In genomic region chr15:58065011-58065444, GRCh38 we compare ENCODE assay signal across 10 cellular contexts. TPM values are rescaled to one million over a fixed set of nuclear protein-coding genes. Genes with fewer than 3 reads are reported as not detected.
DNase-seq lines count a peak whose midpoint lies in the region; ATAC-seq, FAIRE-seq and TF ChIP-seq lines count a peak whose summit lies in the region.
"Had no signal": no experiment of that assay in that cellular context is flagged by ENCODE, and none has a peak within 500 bp of the region (broad histone marks: within the 10 kb centered on the region; RNA-seq: fewer than 3 reads in every experiment).

No MANE protein-coding gene starts in this region.

- H3K4me3 Mint-ChIP-seq in glutamatergic neuron (ENCODE audit: unreplicated experiment), result no peak overlapping the region
- H3K4me3 Mint-ChIP-seq in nephron progenitor cell, result peak overlapping the region; percentile 85
- peak overlapping the region in 1 of 2 donors; percentile 64 for H3K4me3 Mint-ChIP-seq in stimulated activated naive B cell treated with anti-CD40 and anti-IgM and Interleukin-4, amounts not matched to agents 10 μg/mL and 1 μg/mL and 100 μg/mL, for 72 hours

- H3K4me3 ChIP-seq in A549, result no peak overlapping the region

- no peak overlapping the region for H3K27ac ChIP-seq in A549

- H3K36me3 Mint-ChIP-seq in glutamatergic neuron (ENCODE audit: unreplicated experiment), result no peaks in the 10 kb centered on the region
- H3K36me3 Mint-ChIP-seq in nephron progenitor cell (ENCODE audit: low read depth), result no peaks in the 10 kb centered on the region
- H3K36me3 Mint-ChIP-seq in stimulated activated naive B cell treated with anti-CD40 and anti-IgM and Interleukin-4, amounts not matched to agents 10 μg/mL and 1 μg/mL and 100 μg/mL, for 72 hours, result no peaks in the 10 kb centered on the region

- no peak for ATAC-seq in A549
- no peak for ATAC-seq in HG03378 (IDR thresholded peaks at IDR 0.05; ENCODE audit: unreplicated experiment)
- no peak for ATAC-seq in stimulated activated naive B cell treated with anti-CD40 and anti-IgM and Interleukin-4, amounts not matched to agents 10 μg/mL and 1 μg/mL and 100 μg/mL, for 72 hours (replicated peaks)

- peaks cover 11% of the 10 kb centered on the region; the same call in 2 of the 3 replicates for H3K9me3 ChIP-seq in A549

- POLR2A ChIA-PET in A549 (lab: Yijun Ruan, JAX), result no interaction called here

- peak overlapping the region; percentile 91; the same call in 2 of the 3 replicates for H3K4me2 ChIP-seq in A549

- no peak for TF ChIP-seq POLR2A in A549 (IDR thresholded peaks at IDR 0.05; ENCODE audit: low read length)

- H3K9me3 Mint-ChIP-seq in glutamatergic neuron (ENCODE audit: unreplicated experiment) (peaks cover 5% of the 10 kb centered on the region), nephron progenitor cell (no peaks in the 10 kb centered on the region)
- no peaks in the 10 kb centered on the region for H3K9me3 Mint-ChIP-seq in stimulated activated naive B cell treated with anti-CD40 and anti-IgM and Interleukin-4, amounts not matched to agents 10 μg/mL and 1 μg/mL and 100 μg/mL, for 72 hours

- H3K27ac Mint-ChIP-seq in glutamatergic neuron (ENCODE audit: unreplicated experiment) (no peak overlapping the region), nephron progenitor cell (no peak overlapping the region)
- no peak overlapping the region for H3K27ac Mint-ChIP-seq in stimulated activated naive B cell treated with anti-CD40 and anti-IgM and Interleukin-4, amounts not matched to agents 10 μg/mL and 1 μg/mL and 100 μg/mL, for 72 hours

- CTCF ChIA-PET in A549 (lab: Yijun Ruan, JAX), result interaction anchor here (1.8 to 2.8 kb wide), 3 partner anchors 7 to 314 kb away, joined by 15 to 28 read pairs (median 22); no protein-coding TSS in a partner anchor

- H3K27me3 Mint-ChIP-seq in glutamatergic neuron (ENCODE audit: unreplicated experiment), result peaks cover 14% of the 10 kb centered on the region
- H3K27me3 Mint-ChIP-seq in nephron progenitor cell (ENCODE audit: low read depth, poor library complexity), result peaks cover 29% of the 10 kb centered on the region
- peaks cover 45 to 70% of the 10 kb centered on the region in 2 donors for H3K27me3 Mint-ChIP-seq in stimulated activated naive B cell treated with anti-CD40 and anti-IgM and Interleukin-4, amounts not matched to agents 10 μg/mL and 1 μg/mL and 100 μg/mL, for 72 hours

- WGBS in A549 (ENCODE audit: missing lambda C conversion rate), result 55% methylated on average over 22 of the region's 38 CpGs

- TF ChIP-seq EP300 in A549 (IDR thresholded peaks at IDR 0.05), result no peak

- TF ChIP-seq CTCF in A549 (IDR thresholded peaks at IDR 0.05), result no peak
- no peak for TF ChIP-seq CTCF in glutamatergic neuron (IDR thresholded peaks at IDR 0.05; ENCODE audit: partially characterized antibody, unreplicated experiment)
- no peak for TF ChIP-seq CTCF in nephron progenitor cell (IDR thresholded peaks at IDR 0.05)

- no peak for DNase-seq in A549 (ENCODE audit: low read depth in 1 of 2, low spot score in 1 of 2)
- DNase-seq in NCI-H226, result peak; percentile 37
- peak; percentile 18 for DNase-seq in glutamatergic neuron
- peak; percentile 57 for DNase-seq in nephron progenitor cell
- DNase-seq in HK-2 (ENCODE audit: unreplicated experiment), result no peak
- DNase-seq in stimulated activated naive CD4-positive, alpha-beta T cell treated with Interleukin-2 at 50 U/mL for 16 hours (lab: John Stamatoyannopoulos, UW), result no peak
- no peak for DNase-seq in stimulated activated naive B cell treated with anti-CD40 and anti-IgM and Interleukin-4, amounts not matched to agents 10 μg/mL and 1 μg/mL and 100 μg/mL, for 72 hours
- DNase-seq: hypothalamus, NCI-H2029 had no signal

- H3K4me1 Mint-ChIP-seq in glutamatergic neuron (ENCODE audit: low read depth, unreplicated experiment) (no peaks in the 10 kb centered on the region), nephron progenitor cell (peaks cover 55% of the 10 kb centered on the region)
- peaks cover 9 to 12% of the 10 kb centered on the region in 2 donors for H3K4me1 Mint-ChIP-seq in stimulated activated naive B cell treated with anti-CD40 and anti-IgM and Interleukin-4, amounts not matched to agents 10 μg/mL and 1 μg/mL and 100 μg/mL, for 72 hours

- no peak for FAIRE-seq in A549 (lab: Jason Lieb, UNC)

- TF ChIP-seq RAD21 in A549 (conservative IDR thresholded peaks at IDR 0.05 in 1 of 2, IDR thresholded peaks at IDR 0.05 in 1 of 2), result no peak

- peaks cover 7% of the 10 kb centered on the region; the same call in 1 of the 3 replicates for H3K4me1 ChIP-seq in A549

TF ChIP-seq in A549, 52 proteins besides CTCF, POLR2A, EP300 and RAD21:
- no peak for TF ChIP-seq HEYL (CRISPR knock-in tag; IDR thresholded peaks at IDR 0.05)

RNA-seq across cellular contexts. Expression of gene ALDH1A2, which starts 0.5 kb away (rescaled TPM):
- polyA plus RNA-seq in A549 (2011; rRNA removed) (0.23 and 0.30 TPM in 2 replicates), A549 (2017; fragmentation: RNase III; extraction: RNeasy Plus Mini Kit Qiagen cat#74134 plus additional on column Dnase treatment) (0.22 to 0.35 TPM (median 0.25 TPM) in 3 replicates)
- not detected in 2 replicates for polyA plus RNA-seq in A549 (2012; cell fraction: cytosol; rRNA removed)
- polyA plus RNA-seq in A549 (2012; cell fraction: nucleus; rRNA removed), result 0.04 and 0.26 TPM in 2 replicates
- polyA minus RNA-seq in A549 (2011; rRNA and poly(A)+ RNA removed), result 1.4 TPM in 1 of 2 replicates, not detected in the other
- not detected for total RNA-seq in glutamatergic neuron (ENCODE audit: unreplicated experiment)

Comparison
In these comparisons a context has a peak if more than half of its experiments do, and no peak if none do; other contexts are left out.
1. DNase-seq: peak in NCI-H226 (single experiment), glutamatergic neuron (single experiment) and nephron progenitor cell (single experiment); none in A549 (0 of 2), HK-2 (single experiment), stimulated activated naive CD4-positive, alpha-beta T cell treated with Interleukin-2 at 50 U/mL for 16 hours (single experiment) and stimulated activated naive B cell treated with anti-CD40 and anti-IgM and Interleukin-4, amounts not matched to agents 10 μg/mL and 1 μg/mL and 100 μg/mL, for 72 hours (single experiment).